Comparison of ENCODE assay signal across 8 cellular contexts in genomic region chr7:73557397-73558257, GRCh38. TPM values are rescaled to one million over a fixed set of nuclear protein-coding genes. Genes with fewer than 3 reads are reported as not detected.
A peak's percentile ranks its signal among the peaks of the same experiment; 100 is the strongest.
DNase-seq lines count a peak whose midpoint lies in the region; ATAC-seq and TF ChIP-seq lines count a peak whose summit lies in the region.

BCL7B (minus strand) TSS chr7:73557690; CDS start chr7:73557578, 112 bp downstream.

- peaks cover 25% of the 10 kb centered on the region for H3K4me1 ChIP-seq in ACC112 (ENCODE audit: control insufficient read depth, insufficient read depth, low read length, unreplicated experiment)
- H3K4me1 ChIP-seq in duodenal mucosa (ENCODE audit: control insufficient read depth in 1 of 2, insufficient read depth in 2 of 2, low read length in 2 of 2), result peaks cover 5 to 29% of the 10 kb centered on the region in 2 donors

- no peaks in the 10 kb centered on the region for H3K9me3 ChIP-seq in duodenal mucosa (ENCODE audit: control insufficient read depth in 1 of 2, low read length in 2 of 2)

- 8 to 17% methylated on average over 16 to 42 of the region's 83 CpGs for WGBS in lower leg skin, 2 donors

- DNase-seq in NCI-H2227 treated with DMSO at 0.1 percent for 48 hours (lab: John Stamatoyannopoulos, UW), result peak; percentile 87
- DNase-seq in activated CD4-positive, alpha-beta T cell treated with anti-CD3 and anti-CD28 coated beads, Interleukin-2, amount 50 U/mL, for 48 hours, result peak; percentile 72 to 76
- DNase-seq in lower leg skin (ENCODE audit: low spot score in 2 of 2), result peak; percentile 53 to 93
- DNase-seq in stimulated activated CD4-positive, alpha-beta T cell treated with anti-CD3 and anti-CD28 coated beads, Interleukin-4, amount 100 ng/mL, for 4 hours, result peak; percentile 73 to 77

- no peak for TF ChIP-seq CTCF in lower leg skin (IDR thresholded peaks at IDR 0.05)

- TF ChIP-seq POLR2A in lower leg skin (IDR thresholded peaks at IDR 0.05), result no peak

- H3K36me3 ChIP-seq in ACC112 (ENCODE audit: insufficient read depth, low read length), result no peaks in the 10 kb centered on the region
- H3K36me3 ChIP-seq in duodenal mucosa (ENCODE audit: control insufficient read depth in 1 of 2, insufficient read depth in 2 of 2, low read length in 2 of 2), result peaks cover 3 to 17% of the 10 kb centered on the region in 2 donors

- intact Hi-C loops in lower leg skin (cut with DNase I; ENCODE audit: low total_unique reads), result no loop called here

- H3K27me3 ChIP-seq in ACC112 (ENCODE audit: insufficient read depth, low read length) (no peaks in the 10 kb centered on the region), duodenal mucosa (ENCODE audit: control insufficient read depth in 1 of 2, insufficient read depth in 2 of 2, low read length in 2 of 2) (no peaks in the 10 kb centered on the region)

- H2AFZ ChIP-seq in ACC112 (ENCODE audit: low read length, unreplicated experiment), result peak within 1 kb of the TSS; percentile 92

- peak; percentile 24 for ATAC-seq in GM18519 (IDR thresholded peaks at IDR 0.05; ENCODE audit: low FRiP score, unreplicated experiment)
- peak; percentile 59 for ATAC-seq in HG03045 (IDR thresholded peaks at IDR 0.05; ENCODE audit: unreplicated experiment)

- H3K27ac ChIP-seq in ACC112 (ENCODE audit: low read depth, low read length), result peak within 1 kb of the TSS; percentile 99
- peak within 1 kb of the TSS; percentile 100 for H3K27ac ChIP-seq in duodenal mucosa (ENCODE audit: low read depth, low read length)

- peak within 1 kb of the TSS; percentile 88 to 94 for H3K9ac ChIP-seq in duodenal mucosa (ENCODE audit: low read depth in 1 of 2, low read length in 2 of 2)

- H3K4me3 ChIP-seq in ACC112 (ENCODE audit: low read depth, low read length) (peak within 1 kb of the TSS; percentile 91), duodenal mucosa (ENCODE audit: low read depth in 1 of 2, low read length in 2 of 2) (peak within 1 kb of the TSS; percentile 89 to 97), lower leg skin (ENCODE audit: low read depth, poor library complexity, severe bottlenecking) (peak within 1 kb of the TSS; percentile 92)

- peaks cover 41% of the 10 kb centered on the region for H3K79me2 ChIP-seq in ACC112 (ENCODE audit: control insufficient read depth, insufficient read depth, low read length, unreplicated experiment)

RNA-seq across cellular contexts. Expression of gene BCL7B, which starts in this region (rescaled TPM):
- total RNA-seq in lower leg skin, result 10 to 100 TPM; 31.8 to 66.2 (median 47.7) TPM

Comparison
In these comparisons a context has a peak if more than half of its experiments do, and no peak if none do; other contexts are left out.
1. Peak in every context shown above with its lines: DNase-seq, ATAC-seq, H3K4me3 ChIP-seq and H3K27ac ChIP-seq.